21 cellular contexts compared by ENCODE assay signal in genomic region chr10:13316635-13317311, GRCh38.
"Had no signal": no experiment of that assay in that cellular context is flagged by ENCODE, and none has a peak within 500 bp of the region (broad histone marks: within the 10 kb centered on the region; RNA-seq: fewer than 3 reads in every experiment).

No MANE protein-coding gene starts in this region.

- H3K4me3 Mint-ChIP-seq: immature natural killer cell; naive thymus-derived CD4-positive, alpha-beta T cell; natural killer cell treated with Interleukin-12 subunit alpha and Interleukin-12 subunit beta and Interleukin-15 and Interleukin-18, amount 100 ng/mL, for 72 hours; stimulated activated naive B cell treated with anti-CD40 and anti-IgM and Interleukin-4, amounts not matched to agents 10 μg/mL and 1 μg/mL and 100 μg/mL, for 72 hours had no signal

- H3K9me3 Mint-ChIP-seq: immature natural killer cell; naive thymus-derived CD4-positive, alpha-beta T cell; natural killer cell treated with Interleukin-12 subunit alpha and Interleukin-12 subunit beta and Interleukin-15 and Interleukin-18, amount 100 ng/mL, for 72 hours; stimulated activated naive B cell treated with anti-CD40 and anti-IgM and Interleukin-4, amounts not matched to agents 10 μg/mL and 1 μg/mL and 100 μg/mL, for 72 hours had no signal

- H3K4me1 Mint-ChIP-seq: immature natural killer cell; stimulated activated naive B cell treated with anti-CD40 and anti-IgM and Interleukin-4, amounts not matched to agents 10 μg/mL and 1 μg/mL and 100 μg/mL, for 72 hours had no signal

- ATAC-seq: mucosa of descending colon; naive thymus-derived CD4-positive, alpha-beta T cell; natural killer cell treated with Interleukin-12 subunit alpha and Interleukin-12 subunit beta and Interleukin-15 and Interleukin-18, amount 100 ng/mL, for 72 hours; stimulated activated naive B cell treated with anti-CD40 and anti-IgM and Interleukin-4, amounts not matched to agents 10 μg/mL and 1 μg/mL and 100 μg/mL, for 72 hours; stimulated activated naive CD8-positive, alpha-beta T cell treated with anti-CD3 and anti-CD28 coated beads, Interleukin-15, Interleukin-2, amounts not matched to agents 100 U/mL and 50 U/mL, for 24 hours had no signal

- H3K27me3 Mint-ChIP-seq: naive thymus-derived CD4-positive, alpha-beta T cell; natural killer cell treated with Interleukin-12 subunit alpha and Interleukin-12 subunit beta and Interleukin-15 and Interleukin-18, amount 100 ng/mL, for 72 hours; stimulated activated naive B cell treated with anti-CD40 and anti-IgM and Interleukin-4, amounts not matched to agents 10 μg/mL and 1 μg/mL and 100 μg/mL, for 72 hours had no signal

- H3K27ac Mint-ChIP-seq: immature natural killer cell; natural killer cell treated with Interleukin-12 subunit alpha and Interleukin-12 subunit beta and Interleukin-15 and Interleukin-18, amount 100 ng/mL, for 72 hours; stimulated activated naive B cell treated with anti-CD40 and anti-IgM and Interleukin-4, amounts not matched to agents 10 μg/mL and 1 μg/mL and 100 μg/mL, for 72 hours had no signal

- H3K36me3 Mint-ChIP-seq: natural killer cell treated with Interleukin-12 subunit alpha and Interleukin-12 subunit beta and Interleukin-15 and Interleukin-18, amount 100 ng/mL, for 72 hours had no signal

- DNase-seq: hypothalamus; immature natural killer cell; islet precursor cell; left ventricle myocardium inferior; mesendoderm; midbrain; mucosa of descending colon; naive thymus-derived CD4-positive, alpha-beta T cell; ovary; retina; stimulated activated CD4-positive, alpha-beta T cell treated with anti-CD3 and anti-CD28 coated beads, Interleukin-12 subunit alpha, Interleukin-12 subunit beta, amount 100 ng/mL, for 4 hours; stimulated activated CD4-positive, alpha-beta T cell treated with anti-CD3 and anti-CD28 coated beads, Interleukin-15, amount 100 ng/mL, for 24 hours; stimulated activated CD4-positive, alpha-beta T cell treated with anti-CD3 and anti-CD28 coated beads, Interleukin-2, amount 100 ng/mL, for 24 hours; stimulated activated CD4-positive, alpha-beta T cell treated with anti-CD3 and anti-CD28 coated beads, Interleukin-4, amount 100 ng/mL, for 1 hour; stimulated activated naive B cell treated with anti-CD40 and anti-IgM and Interleukin-4, amounts not matched to agents 10 μg/mL and 1 μg/mL and 100 μg/mL, for 72 hours; stimulated activated naive CD8-positive, alpha-beta T cell treated with anti-CD3 and anti-CD28 coated beads, Interleukin-15, Interleukin-2, amounts not matched to agents 100 U/mL and 50 U/mL, for 24 hours; stomach; testis; thyroid gland; transverse colon had no signal
